ENCODE assay signal across 1 cellular context in genomic region chr7:151087247-151088018, GRCh38.
A peak's percentile ranks its signal among the peaks of the same experiment; 100 is the strongest.
TF ChIP-seq lines count a peak whose summit lies in the region.

No MANE protein-coding gene starts in this region.

TF ChIP-seq in HepG2, 621 proteins besides CTCF, POLR2A, EP300 and RAD21 (continued from another document and continues in another):
- TF ChIP-seq STAT6 (CRISPR knock-in tag; IDR thresholded peaks at IDR 0.05; ENCODE audit: borderline replicate concordance), result no peak
- no peak for TF ChIP-seq PPARG (CRISPR knock-in tag; conservative IDR thresholded peaks at IDR 0.05)
- TF ChIP-seq SIN3B (IDR thresholded peaks at IDR 0.05; ENCODE audit: low read length), result no peak
- no peak for TF ChIP-seq PLSCR1 (CRISPR knock-in tag; IDR thresholded peaks at IDR 0.05; ENCODE audit: borderline replicate concordance)
- TF ChIP-seq ZMAT5 (CRISPR knock-in tag; IDR thresholded peaks at IDR 0.05; ENCODE audit: borderline replicate concordance, low read depth), result no peak
- no peak for TF ChIP-seq REL (CRISPR knock-in tag; conservative IDR thresholded peaks at IDR 0.05)
- no peak for TF ChIP-seq DPF2 (CRISPR knock-in tag; IDR thresholded peaks at IDR 0.05; ENCODE audit: borderline replicate concordance, low read depth)
- TF ChIP-seq DR1 (CRISPR knock-in tag; IDR thresholded peaks at IDR 0.05), result peak; percentile 32; the same call in 1 of the 2 replicates
- TF ChIP-seq ZNF766 (CRISPR knock-in tag; IDR thresholded peaks at IDR 0.05; ENCODE audit: borderline replicate concordance), result 0 out of 2 replicates have a peak, but pooled peaks have one; percentile 31
- TF ChIP-seq MXD1 (CRISPR knock-in tag; IDR thresholded peaks at IDR 0.05), result peak; percentile 68
- no peak for TF ChIP-seq ZXDC (CRISPR knock-in tag; IDR thresholded peaks at IDR 0.05)
- TF ChIP-seq ZNF619 (CRISPR knock-in tag; IDR thresholded peaks at IDR 0.05), result no peak
- peak; percentile 30; the same call in 1 of the 2 replicates for TF ChIP-seq ZBTB14 (CRISPR knock-in tag; IDR thresholded peaks at IDR 0.05)
- no peak for TF ChIP-seq ZNF816 (CRISPR knock-in tag; IDR thresholded peaks at IDR 0.05; ENCODE audit: borderline replicate concordance)
- TF ChIP-seq TGIF2 (CRISPR knock-in tag; IDR thresholded peaks at IDR 0.05), result 0 out of 2 replicates have a peak, but pooled peaks have one; percentile 34
- no peak for TF ChIP-seq ZNF550 (CRISPR knock-in tag; IDR thresholded peaks at IDR 0.05; ENCODE audit: borderline replicate concordance)
- peak; percentile 55 for TF ChIP-seq IRF2 (CRISPR knock-in tag; IDR thresholded peaks at IDR 0.05)
- TF ChIP-seq ZNF326 (CRISPR knock-in tag; IDR thresholded peaks at IDR 0.05; ENCODE audit: borderline replicate concordance), result no peak
- TF ChIP-seq MATR3 (CRISPR knock-in tag; IDR thresholded peaks at IDR 0.05), result no peak
- peak; percentile 43; the same call in 1 of the 2 replicates for TF ChIP-seq MXD3 (CRISPR knock-in tag; IDR thresholded peaks at IDR 0.05)
- TF ChIP-seq CBFB (CRISPR knock-in tag; IDR thresholded peaks at IDR 0.05), result 0 out of 2 replicates have a peak, but pooled peaks have one; percentile 9
- peak; percentile 27; the same call in 1 of the 2 replicates for TF ChIP-seq ZNF362 (CRISPR knock-in tag; IDR thresholded peaks at IDR 0.05; ENCODE audit: borderline replicate concordance)
- 0 out of 2 replicates have a peak, but pooled peaks have one; percentile 12 for TF ChIP-seq ZBTB10 (CRISPR knock-in tag; IDR thresholded peaks at IDR 0.05; ENCODE audit: borderline replicate concordance)
- TF ChIP-seq MLX (CRISPR knock-in tag; IDR thresholded peaks at IDR 0.05), result peak; percentile 48; the same call in 1 of the 2 replicates
- no peak for TF ChIP-seq PTBP1 (IDR thresholded peaks at IDR 0.05; ENCODE audit: low read depth, low read length, poor library complexity, severe bottlenecking)
- no peak for TF ChIP-seq ZBTB39 (CRISPR knock-in tag; IDR thresholded peaks at IDR 0.05)
- no peak for TF ChIP-seq JUNB (CRISPR knock-in tag; IDR thresholded peaks at IDR 0.05; ENCODE audit: borderline replicate concordance)
- TF ChIP-seq SNAPC2 (CRISPR knock-in tag; IDR thresholded peaks at IDR 0.05), result no peak
- no peak for TF ChIP-seq ZMYM3 (CRISPR knock-in tag; IDR thresholded peaks at IDR 0.05)
- TF ChIP-seq ZNF264 (CRISPR knock-in tag; IDR thresholded peaks at IDR 0.05), result no peak
- no peak for TF ChIP-seq HOXA5 (CRISPR knock-in tag; IDR thresholded peaks at IDR 0.05)
- peak; percentile 58; the same call in 1 of the 2 replicates for TF ChIP-seq DMAP1 (CRISPR knock-in tag; IDR thresholded peaks at IDR 0.05)
- no peak for TF ChIP-seq CERS6 (CRISPR knock-in tag; IDR thresholded peaks at IDR 0.05)
- TF ChIP-seq KDM5B (CRISPR knock-in tag; IDR thresholded peaks at IDR 0.05; ENCODE audit: borderline replicate concordance), result peak; percentile 54; the same call in 1 of the 2 replicates
- peak; percentile 43; the same call in 1 of the 2 replicates for TF ChIP-seq GMEB1 (CRISPR knock-in tag; IDR thresholded peaks at IDR 0.05; ENCODE audit: borderline replicate concordance)
- TF ChIP-seq ZNF343 (CRISPR knock-in tag; IDR thresholded peaks at IDR 0.05), result 0 out of 2 replicates have a peak, but pooled peaks have one; percentile 35
- no peak for TF ChIP-seq ATF1 (CRISPR knock-in tag; IDR thresholded peaks at IDR 0.05)
